In genomic region chr12:113905829-113906228, GRCh38 we compare ENCODE assay signal across 1 cellular context.
A peak's percentile ranks its signal among the peaks of the same experiment; 100 is the strongest.
TF ChIP-seq lines count a peak whose summit lies in the region.

No MANE protein-coding gene starts in this region.

TF ChIP-seq in K562, 482 proteins besides CTCF, POLR2A, EP300 and RAD21 (continued from another document):
- TF ChIP-seq ZNF407 (IDR thresholded peaks at IDR 0.05; ENCODE audit: low read depth) = 0 out of 2 replicates have a peak, but pooled peaks have one; percentile 23
- no peak for TF ChIP-seq CEBPB (tag; IDR thresholded peaks at IDR 0.05)
- no peak for TF ChIP-seq ZC3H4 (CRISPR knock-in tag; IDR thresholded peaks at IDR 0.05; ENCODE audit: borderline replicate concordance)
